In genomic region chr11:46370253-46370652, GRCh38 we compare ENCODE assay signal across 18 cellular contexts. TPM values are rescaled to one million over a fixed set of nuclear protein-coding genes. Genes with fewer than 3 reads are reported as not detected.
A peak's percentile ranks its signal among the peaks of the same experiment; 100 is the strongest.
DNase-seq lines count a peak whose midpoint lies in the region; ATAC-seq and TF ChIP-seq lines count a peak whose summit lies in the region.
"Had no signal": no experiment of that assay in that cellular context is flagged by ENCODE, and none has a peak within 500 bp of the region (broad histone marks: within the 10 kb centered on the region; RNA-seq: fewer than 3 reads in every experiment).

No MANE protein-coding gene starts in this region.

- H3K4me3 ChIP-seq in upper lobe of right lung, result no peak overlapping the region
- H3K4me3 ChIP-seq: BLaER1, MG63 had no signal

- peaks cover 6 to 9% of the 10 kb centered on the region in 2 donors for H3K36me3 Mint-ChIP-seq in activated naive CD4-positive, alpha-beta T cell treated with anti-CD3 and anti-CD28 coated beads, Interleukin-2, amount 50 U/mL, for 72 hours
- H3K36me3 Mint-ChIP-seq in activated naive CD4-positive, alpha-beta T cell treated with anti-CD3 and anti-CD28 coated beads, Interleukin-2, amount 10 ng/mL, durations not matched to agents 7 days and 5 days, result peaks cover 28% of the 10 kb centered on the region
- no peaks in the 10 kb centered on the region for H3K36me3 Mint-ChIP-seq in glutamatergic neuron (ENCODE audit: unreplicated experiment)

- peaks cover 7% of the 10 kb centered on the region for H3K4me1 ChIP-seq in upper lobe of right lung

- no peak for ATAC-seq in activated naive CD4-positive, alpha-beta T cell treated with anti-CD3 and anti-CD28 coated beads, Interleukin-2, amount 50 U/mL, for 72 hours
- peak; percentile 13 for ATAC-seq in upper lobe of right lung

- POLR2A ChIA-PET in RWPE1 (lab: Yijun Ruan, JAX; ENCODE audit: low non-redundant PET), result no interaction called here

- H3K27ac ChIP-seq in RWPE1 (peak overlapping the region; percentile 85), upper lobe of right lung (no peak overlapping the region)
- H3K27ac ChIP-seq: BLaER1 had no signal

- peaks cover 18% of the 10 kb centered on the region for H3K4me1 Mint-ChIP-seq in activated naive CD4-positive, alpha-beta T cell treated with anti-CD3 and anti-CD28 coated beads, Interleukin-2, amount 10 ng/mL, durations not matched to agents 7 days and 5 days
- peaks cover 24% of the 10 kb centered on the region for H3K4me1 Mint-ChIP-seq in glutamatergic neuron (ENCODE audit: low read depth, unreplicated experiment)

- DNase-seq in activated naive CD4-positive, alpha-beta T cell treated with anti-CD3 and anti-CD28 coated beads, Interleukin-2, amount 50 U/mL, for 72 hours (ENCODE audit: low spot score in 2 of 2), result no peak
- no peak for DNase-seq in activated naive CD4-positive, alpha-beta T cell treated with anti-CD3 and anti-CD28 coated beads, Interleukin-2, amount 10 ng/mL, durations not matched to agents 7 days and 5 days
- DNase-seq in RWPE1 (ENCODE audit: low spot score), result no peak
- no peak for DNase-seq in glutamatergic neuron
- DNase-seq in upper lobe of right lung, result no peak
- no peak for DNase-seq in COLO668 (lab: John Stamatoyannopoulos, UW; ENCODE audit: unreplicated experiment)
- DNase-seq in hypothalamus (lab: John Stamatoyannopoulos, UW), result no peak
- DNase-seq in activated CD4-positive, alpha-beta T cell treated with anti-CD3 and anti-CD28 coated beads for 48 hours, result no peak
- DNase-seq: CD8-positive, alpha-beta memory T cell; HFFc6; Karpas-422; MG63; NCI-H1092; NCI-H2081 treated with DMSO at 0.1 percent for 48 hours; NCI-H345; SIG-M5 had no signal

- peaks cover 45% of the 10 kb centered on the region for H3K36me3 ChIP-seq in upper lobe of right lung

- no peaks in the 10 kb centered on the region for H3K27me3 Mint-ChIP-seq in activated naive CD4-positive, alpha-beta T cell treated with anti-CD3 and anti-CD28 coated beads, Interleukin-2, amount 10 ng/mL, durations not matched to agents 7 days and 5 days
- peaks cover 22% of the 10 kb centered on the region for H3K27me3 Mint-ChIP-seq in glutamatergic neuron (ENCODE audit: unreplicated experiment)

- intact Hi-C loops in upper lobe of right lung (cut with DNase I), result no loop called here

- H3K27ac Mint-ChIP-seq in activated naive CD4-positive, alpha-beta T cell treated with anti-CD3 and anti-CD28 coated beads, Interleukin-2, amount 50 U/mL, for 72 hours, result peak overlapping the region; percentile 43 to 81
- H3K27ac Mint-ChIP-seq in activated naive CD4-positive, alpha-beta T cell treated with anti-CD3 and anti-CD28 coated beads, Interleukin-2, amount 10 ng/mL, durations not matched to agents 7 days and 5 days, result no peak overlapping the region
- H3K27ac Mint-ChIP-seq in glutamatergic neuron (ENCODE audit: unreplicated experiment), result peak overlapping the region; percentile 76
- H3K27ac Mint-ChIP-seq: HFFc6 had no signal

- no peak overlapping the region for H3K4me3 Mint-ChIP-seq in activated naive CD4-positive, alpha-beta T cell treated with anti-CD3 and anti-CD28 coated beads, Interleukin-2, amount 10 ng/mL, durations not matched to agents 7 days and 5 days
- no peak overlapping the region for H3K4me3 Mint-ChIP-seq in glutamatergic neuron (ENCODE audit: unreplicated experiment)
- H3K4me3 Mint-ChIP-seq: HFFc6 had no signal

- CTCF ChIA-PET in activated naive CD4-positive, alpha-beta T cell treated with anti-CD3 and anti-CD28 coated beads, Interleukin-2, amount 10 ng/mL, durations not matched to agents 7 days and 5 days (lab: Charles Lee), result interaction anchor here (2.2 to 11.2 kb wide), 2 partner anchors 9 to 19 kb away, joined by 6 to 255 read pairs; no protein-coding TSS in a partner anchor
- CTCF ChIA-PET in RWPE1 (lab: Yijun Ruan, JAX), result interaction anchor here (0.5 kb wide), 1 partner anchor 567 kb away, joined by 3 read pairs; no protein-coding TSS in a partner anchor

- H3K27me3 ChIP-seq in upper lobe of right lung, result no peaks in the 10 kb centered on the region
- H3K27me3 ChIP-seq: BLaER1, MG63 had no signal

- no peaks in the 10 kb centered on the region for H3K9me3 Mint-ChIP-seq in activated naive CD4-positive, alpha-beta T cell treated with anti-CD3 and anti-CD28 coated beads, Interleukin-2, amount 50 U/mL, for 72 hours
- no peaks in the 10 kb centered on the region for H3K9me3 Mint-ChIP-seq in activated naive CD4-positive, alpha-beta T cell treated with anti-CD3 and anti-CD28 coated beads, Interleukin-2, amount 10 ng/mL, durations not matched to agents 7 days and 5 days
- H3K9me3 Mint-ChIP-seq in glutamatergic neuron (ENCODE audit: unreplicated experiment), result peaks cover 18% of the 10 kb centered on the region
- H3K9me3 Mint-ChIP-seq: CD8-positive, alpha-beta memory T cell; HFFc6 had no signal

- TF ChIP-seq CTCF in RWPE1 (conservative IDR thresholded peaks at IDR 0.05; ENCODE audit: low read depth), result no peak
- TF ChIP-seq CTCF in glutamatergic neuron (IDR thresholded peaks at IDR 0.05; ENCODE audit: partially characterized antibody, unreplicated experiment), result no peak
- TF ChIP-seq CTCF in upper lobe of right lung (IDR thresholded peaks at IDR 0.05), result no peak

- H3K9me3 ChIP-seq in upper lobe of right lung, result no peaks in the 10 kb centered on the region
- H3K9me3 ChIP-seq: BLaER1, MG63 had no signal

RNA-seq across cellular contexts. Expression of gene MDK, which starts 11.2 kb away (rescaled TPM):
- 10 to 100 TPM in 1 of 2 donors, 1 to 10 TPM in 1; 5.8 to 14.8 TPM for total RNA-seq in activated naive CD4-positive, alpha-beta T cell treated with anti-CD3 and anti-CD28 coated beads, Interleukin-2, amount 50 U/mL, for 72 hours
- 846 TPM for total RNA-seq in glutamatergic neuron (ENCODE audit: unreplicated experiment)
- total RNA-seq in upper lobe of right lung, result 24.7 TPM

RNA-seq across cellular contexts. Expression of gene CHRM4, which starts 21.3 kb away (rescaled TPM):
- total RNA-seq in activated naive CD4-positive, alpha-beta T cell treated with anti-CD3 and anti-CD28 coated beads, Interleukin-2, amount 50 U/mL, for 72 hours, result under 1 TPM in 1 of 2 donors, not detected in 1; 0.64 TPM
- total RNA-seq in glutamatergic neuron (ENCODE audit: unreplicated experiment), result 8.5 TPM
- total RNA-seq in upper lobe of right lung, result 0.35 TPM
- total RNA-seq: CD8-positive, alpha-beta memory T cell; HFFc6; RPMI7951 had no signal

RNA-seq across cellular contexts. Expression of gene DGKZ, which starts 23.0 kb away (rescaled TPM):
- total RNA-seq in activated naive CD4-positive, alpha-beta T cell treated with anti-CD3 and anti-CD28 coated beads, Interleukin-2, amount 50 U/mL, for 72 hours, result 100 to 1,000 TPM in 1 of 2 donors, 10 to 100 TPM in 1; 88.0 to 108 TPM
- 60.9 TPM for total RNA-seq in glutamatergic neuron (ENCODE audit: unreplicated experiment)
- total RNA-seq in upper lobe of right lung, result 50.4 TPM

Comparison
In these comparisons a context has a peak if more than half of its experiments do, and no peak if none do; other contexts are left out.
1. RNA of gene MDK, which starts 11.2 kb away (total RNA-seq): 846 TPM in glutamatergic neuron (single experiment); 24.7 TPM in upper lobe of right lung (single experiment) and 5.8 to 14.8 TPM in activated naive CD4-positive, alpha-beta T cell treated with anti-CD3 and anti-CD28 coated beads, Interleukin-2, amount 50 U/mL, for 72 hours; every median in the first group is over 10 times any median in the second.